In the genomic region with DNA sequence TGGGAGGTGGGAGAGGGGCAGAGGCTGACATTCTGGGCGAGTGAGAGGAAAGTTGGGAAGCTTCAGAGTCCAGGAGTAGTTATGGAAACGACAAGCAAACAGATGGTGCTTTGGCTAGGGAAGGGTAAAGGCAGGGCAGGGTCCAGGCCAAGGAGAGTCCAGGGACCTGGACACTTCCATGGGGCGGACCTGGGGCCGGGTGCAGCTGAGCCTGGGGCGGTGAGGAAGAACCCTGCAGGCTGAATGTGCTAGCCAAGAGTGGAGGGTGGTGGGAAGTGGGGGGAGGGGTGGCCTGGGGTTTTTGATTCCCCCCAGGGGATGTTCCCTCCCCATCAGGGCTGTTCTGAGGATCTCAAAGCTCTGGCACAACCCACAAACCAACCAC, we compare ENCODE assay signal across 8 cellular contexts. TPM values are rescaled to one million over a fixed set of nuclear protein-coding genes. Genes with fewer than 3 reads are reported as not detected.
A peak's percentile ranks its signal among the peaks of the same experiment; 100 is the strongest.
DNase-seq lines count a peak whose midpoint lies in the region; ATAC-seq and TF ChIP-seq lines count a peak whose summit lies in the region.

No MANE protein-coding gene starts in this region.

- CTCF ChIA-PET in BJ (lab: Yijun Ruan, JAX): interaction anchor here (0.5 to 4.4 kb wide), 9 partner anchors 8 to 146 kb away, joined by 3 to 20 read pairs (median 6); a partner anchor contains a TSS
- CTCF ChIA-PET in naive thymus-derived CD4-positive, alpha-beta T cell (lab: Charles Lee): interaction anchor here (0.6 to 6.1 kb wide), 5 partner anchors 8 to 53 kb away, joined by 4 to 56 read pairs (median 5); no protein-coding TSS in a partner anchor

- H3K27me3 Mint-ChIP-seq in naive thymus-derived CD4-positive, alpha-beta T cell: no peaks in the 10 kb centered on the region

- intact Hi-C loops in naive thymus-derived CD4-positive, alpha-beta T cell (cut with micrococcal nuclease): loop anchor here (1.0 to 10.0 kb wide), 2 partner anchors 8 to 557 kb away; a partner anchor contains a TSS

- peaks cover 3 to 42% (median 7%) of the 10 kb centered on the region in 5 donors for H3K36me3 Mint-ChIP-seq in naive thymus-derived CD4-positive, alpha-beta T cell

- H3K4me1 ChIP-seq in duodenal mucosa (ENCODE audit: control insufficient read depth in 1 of 2, insufficient read depth in 2 of 2, low read length in 2 of 2): peaks cover 52 to 65% of the 10 kb centered on the region in 2 donors
- peaks cover 37 to 42% of the 10 kb centered on the region in 2 donors for H3K4me1 ChIP-seq in naive thymus-derived CD4-positive, alpha-beta T cell (ENCODE audit: control insufficient read depth in 2 of 2, insufficient read depth in 2 of 2, low read length in 2 of 2)

- H3K9ac ChIP-seq in duodenal mucosa (ENCODE audit: low read depth in 1 of 2, low read length in 2 of 2): peak overlapping the region; percentile 59 to 71

- no peaks in the 10 kb centered on the region for H3K9me3 Mint-ChIP-seq in naive thymus-derived CD4-positive, alpha-beta T cell

- H3K27me3 ChIP-seq in BJ (ENCODE audit: control insufficient read depth, insufficient read depth, low read length) (no peaks in the 10 kb centered on the region), duodenal mucosa (ENCODE audit: control insufficient read depth in 1 of 2, insufficient read depth in 2 of 2, low read length in 2 of 2) (no peaks in the 10 kb centered on the region)
- H3K27me3 ChIP-seq in naive thymus-derived CD4-positive, alpha-beta T cell (ENCODE audit: control insufficient read depth in 2 of 2, insufficient read depth in 2 of 2, low read length in 2 of 2): no peaks in the 10 kb centered on the region

- no peak for ATAC-seq in naive thymus-derived CD4-positive, alpha-beta T cell

- DNase-seq in BJ (ENCODE audit: low read depth) (no peak), M059J (ENCODE audit: low read depth) (peak; percentile 61), NCI-H82 (lab: John Stamatoyannopoulos, UW) (no peak), epidermal melanocyte (ENCODE audit: insufficient read length, low spot score) (no peak), NCI-H1930 (lab: John Stamatoyannopoulos, UW) (no peak), cerebellar cortex (ENCODE audit: low spot score) (no peak)
- no peak for DNase-seq in naive thymus-derived CD4-positive, alpha-beta T cell

- H3K4me3 ChIP-seq in BJ (ENCODE audit: low read depth, low read length) (peak overlapping the region; percentile 67), duodenal mucosa (ENCODE audit: low read depth in 1 of 2, low read length in 2 of 2) (peak overlapping the region; percentile 86 to 88)
- peak overlapping the region; percentile 94 for H3K4me3 ChIP-seq in naive thymus-derived CD4-positive, alpha-beta T cell (ENCODE audit: low read length)

- peak overlapping the region; percentile 51 for H3K27ac ChIP-seq in duodenal mucosa (ENCODE audit: low read depth, low read length)
- H3K27ac ChIP-seq in naive thymus-derived CD4-positive, alpha-beta T cell (ENCODE audit: low read depth, low read length): peak overlapping the region; percentile 74

- no peaks in the 10 kb centered on the region for H3K9me3 ChIP-seq in duodenal mucosa (ENCODE audit: control insufficient read depth in 1 of 2, low read length in 2 of 2)
- H3K9me3 ChIP-seq in naive thymus-derived CD4-positive, alpha-beta T cell (ENCODE audit: control insufficient read depth in 2 of 3, low read length in 3 of 3): no peaks in the 10 kb centered on the region

- POLR2A ChIA-PET in BJ (lab: Charles Lee): no interaction called here
- POLR2A ChIA-PET in naive thymus-derived CD4-positive, alpha-beta T cell (lab: Charles Lee): interaction anchor here (0.6 to 1.8 kb wide), 7 partner anchors 9 to 53 kb away, joined by 3 to 7 read pairs (median 3); no protein-coding TSS in a partner anchor

- TF ChIP-seq CTCF in BJ (IDR thresholded peaks at IDR 0.05; ENCODE audit: insufficient read depth, low read depth, low read length): no peak

- H3K4me1 Mint-ChIP-seq in naive thymus-derived CD4-positive, alpha-beta T cell: peaks cover 36 to 70% (median 61%) of the 10 kb centered on the region in 7 donors

- peak overlapping the region; percentile 81 to 98 (median 90) for H3K4me3 Mint-ChIP-seq in naive thymus-derived CD4-positive, alpha-beta T cell

- H3K36me3 ChIP-seq in BJ (ENCODE audit: control insufficient read depth, insufficient read depth, low read length) (peaks cover 17% of the 10 kb centered on the region), duodenal mucosa (ENCODE audit: control insufficient read depth in 1 of 2, insufficient read depth in 2 of 2, low read length in 2 of 2) (peaks cover 16 to 29% of the 10 kb centered on the region in 2 donors)
- H3K36me3 ChIP-seq in naive thymus-derived CD4-positive, alpha-beta T cell (ENCODE audit: control insufficient read depth in 2 of 3, insufficient read depth in 3 of 3, low read length in 3 of 3): peaks cover 0 to 37% (median 6%) of the 10 kb centered on the region in 3 experiments

- H3K27ac Mint-ChIP-seq in naive thymus-derived CD4-positive, alpha-beta T cell: peak overlapping the region in 8 of 9 donors; percentile 78 to 90 (median 87)

RNA-seq across cellular contexts. Expression of a gene that starts 2.6 kb away (rescaled TPM):
- 17.2 and 19.3 TPM in 2 replicates for polyA plus RNA-seq in BJ (2011; rRNA removed)
- 27.3 and 31.6 TPM in 2 replicates for polyA minus RNA-seq in BJ (2011; rRNA and poly(A)+ RNA removed)
- total RNA-seq in M059J (2014; rRNA removed; shearing (Covaris generic)): 14.6 and 36.1 TPM in 2 replicates
- 100 to 1,000 TPM in 2 of 5 experiments, 10 to 100 TPM in 3; 63.1 to 142 (median 69.1) TPM for total RNA-seq in naive thymus-derived CD4-positive, alpha-beta T cell
- polyA plus RNA-seq in naive thymus-derived CD4-positive, alpha-beta T cell: under 1 TPM; 0.63 to 0.72 TPM

RNA-seq across cellular contexts. Expression of a gene that starts 17.9 kb away (rescaled TPM):
- polyA plus RNA-seq in BJ (2011; rRNA removed): 2.7 and 5.3 TPM in 2 replicates
- 3.1 TPM in 2 replicates for polyA minus RNA-seq in BJ (2011; rRNA and poly(A)+ RNA removed)
- 0.22 and 0.49 TPM in 2 replicates for total RNA-seq in M059J (2014; rRNA removed; shearing (Covaris generic))
- under 1 TPM in 2 of 5 experiments, not detected in 3; 0.70 to 0.78 TPM for total RNA-seq in naive thymus-derived CD4-positive, alpha-beta T cell
- not detected for polyA plus RNA-seq in naive thymus-derived CD4-positive, alpha-beta T cell

RNA-seq across cellular contexts. Expression of a gene that starts 18.0 kb away (rescaled TPM):
- 0.09 and 0.40 TPM in 2 replicates for polyA plus RNA-seq in BJ (2011; rRNA removed)
- not detected in 2 replicates for polyA minus RNA-seq in BJ (2011; rRNA and poly(A)+ RNA removed)
- not detected in 2 replicates for total RNA-seq in M059J (2014; rRNA removed; shearing (Covaris generic))
- total RNA-seq in naive thymus-derived CD4-positive, alpha-beta T cell: under 1 TPM in 1 of 5 experiments, not detected in 4; 0.69 TPM
- polyA plus RNA-seq in naive thymus-derived CD4-positive, alpha-beta T cell: not detected

RNA-seq across cellular contexts. Expression of a gene that starts 52.7 kb away (rescaled TPM):
- 79.3 and 155 TPM in 2 replicates for polyA plus RNA-seq in BJ (2011; rRNA removed)
- polyA minus RNA-seq in BJ (2011; rRNA and poly(A)+ RNA removed): 76.2 and 119 TPM in 2 replicates
- 27.2 and 38.2 TPM in 2 replicates for total RNA-seq in M059J (2014; rRNA removed; shearing (Covaris generic))
- 10 to 100 TPM; 16.7 to 48.3 (median 22.5) TPM for total RNA-seq in naive thymus-derived CD4-positive, alpha-beta T cell
- 10 to 100 TPM; 37.2 to 50.4 TPM for polyA plus RNA-seq in naive thymus-derived CD4-positive, alpha-beta T cell

RNA-seq across cellular contexts. Expression of a gene that starts 53.6 kb away (rescaled TPM):
- polyA plus RNA-seq in BJ (2011; rRNA removed): 1,679 and 2,161 TPM in 2 replicates
- polyA minus RNA-seq in BJ (2011; rRNA and poly(A)+ RNA removed): 4,131 and 5,702 TPM in 2 replicates
- total RNA-seq in M059J (2014; rRNA removed; shearing (Covaris generic)): 41.9 and 81.3 TPM in 2 replicates
- 10 to 100 TPM in 1 of 5 experiments, 1 to 10 TPM in 3, under 1 TPM in 1; 0.36 to 12.6 (median 1.2) TPM for total RNA-seq in naive thymus-derived CD4-positive, alpha-beta T cell
- polyA plus RNA-seq in naive thymus-derived CD4-positive, alpha-beta T cell: not detected
